In genomic region chr15:63502843-63503738, GRCh38 we compare ENCODE assay signal across 8 cellular contexts.
DNase-seq lines count a peak whose midpoint lies in the region; ATAC-seq and TF ChIP-seq lines count a peak whose summit lies in the region.

No MANE protein-coding gene starts in this region.

- peak; percentile 65 for DNase-seq in NCI-H82 treated with DMSO at 0.1 percent for 48 hours (lab: John Stamatoyannopoulos, UW; ENCODE audit: unreplicated experiment)
- DNase-seq in activated CD8-positive, alpha-beta memory T cell treated with anti-CD3 and anti-CD28 coated beads, Interleukin-2, amount 50 U/mL, for 1 hour (ENCODE audit: extremely low read depth): peak; percentile 38
- peak; percentile 69 for DNase-seq in epithelial cell of prostate (ENCODE audit: low read depth, low spot score)
- DNase-seq in stimulated activated CD8-positive, alpha-beta memory T cell treated with anti-CD3 and anti-CD28 coated beads, Interleukin-7, amount 100 ng/mL, for 48 hours (ENCODE audit: extremely low read depth in 1 of 2, low read depth in 1 of 2): peak; percentile 69 to 82
- DNase-seq in DMS114 treated with DMSO at 0.1 percent for 48 hours (lab: John Stamatoyannopoulos, UW; ENCODE audit: unreplicated experiment): no peak

- peaks cover 53% of the 10 kb centered on the region for H3K4me1 ChIP-seq in muscle layer of colon (ENCODE audit: insufficient read depth, low read length)

- peak; percentile 55 for ATAC-seq in HG02759 (IDR thresholded peaks at IDR 0.05; ENCODE audit: unreplicated experiment)

- no peaks in the 10 kb centered on the region for H3K27me3 ChIP-seq in muscle layer of colon (ENCODE audit: control insufficient read depth in 1 of 2, insufficient read depth in 2 of 2, low read length in 2 of 2)

- peak overlapping the region; percentile 50 for H3K4me3 ChIP-seq in GM12875 (ENCODE audit: low read depth, low read length)
- peak overlapping the region; percentile 73 to 77 for H3K4me3 ChIP-seq in muscle layer of colon (ENCODE audit: low read depth in 1 of 2, low read length in 2 of 2)

- no peaks in the 10 kb centered on the region for H3K9me3 ChIP-seq in muscle layer of colon (ENCODE audit: low read length)

- H3K27ac ChIP-seq in epithelial cell of prostate (peak overlapping the region; percentile 99), muscle layer of colon (ENCODE audit: low read depth, low read length) (peak overlapping the region; percentile 96)

- peak overlapping the region; percentile 86 for H3K9ac ChIP-seq in muscle layer of colon (ENCODE audit: low read length)

- no peak for TF ChIP-seq CTCF in GM12875 (IDR thresholded peaks at IDR 0.05; ENCODE audit: borderline replicate concordance, insufficient read depth, low read depth, low read length)

- no peaks in the 10 kb centered on the region for H3K36me3 ChIP-seq in muscle layer of colon (ENCODE audit: insufficient read depth, low read length)
